Comparison of ENCODE assay signal across 12 cellular contexts in the genomic region with DNA sequence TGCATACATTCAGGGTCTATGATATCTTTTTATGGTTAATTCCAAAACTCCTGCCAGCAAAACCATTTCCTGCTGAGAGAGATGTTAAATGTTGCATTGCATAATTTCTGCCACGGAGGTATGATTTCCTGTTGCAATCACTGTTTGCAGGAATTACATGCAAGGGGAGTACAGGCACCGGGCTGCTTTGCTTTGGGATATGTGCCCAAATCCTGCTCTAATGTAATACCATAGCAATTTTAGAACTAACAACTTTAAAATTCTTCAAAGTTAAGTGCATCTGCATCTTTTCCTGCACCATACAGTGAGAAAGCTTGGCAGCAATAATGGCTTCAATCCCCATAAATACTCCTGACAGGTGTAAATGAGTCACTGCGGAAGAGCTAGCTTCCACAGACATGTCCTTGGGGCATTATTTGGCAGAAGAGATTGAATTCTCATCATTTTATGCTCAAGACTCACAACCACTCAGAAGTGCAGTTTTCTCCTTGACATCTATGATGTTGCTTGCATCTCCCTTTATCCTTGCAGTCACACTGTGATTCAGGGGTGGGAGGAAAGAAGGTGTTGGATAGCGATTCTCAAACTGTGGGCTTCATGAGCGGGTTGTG. TPM values are rescaled to one million over a fixed set of nuclear protein-coding genes. Genes with fewer than 3 reads are reported as not detected.
A peak's percentile ranks its signal among the peaks of the same experiment; 100 is the strongest.
DNase-seq lines count a peak whose midpoint lies in the region; ATAC-seq and TF ChIP-seq lines count a peak whose summit lies in the region.
"Had no signal": no experiment of that assay in that cellular context is flagged by ENCODE, and none has a peak within 500 bp of the region (broad histone marks: within the 10 kb centered on the region; RNA-seq: fewer than 3 reads in every experiment).

No MANE protein-coding gene starts in this region.

- no peak overlapping the region for H2AFZ ChIP-seq in ACC112 (ENCODE audit: low read length, unreplicated experiment)

- H3K4me1 ChIP-seq in ACC112 (ENCODE audit: control insufficient read depth, insufficient read depth, low read length, unreplicated experiment) (peaks cover 33% of the 10 kb centered on the region), body of pancreas (peaks cover 23% of the 10 kb centered on the region), liver (ENCODE audit: control insufficient read depth in 4 of 4, insufficient read depth in 4 of 4, low read length in 3 of 4) (peaks cover 9 to 30% (median 16%) of the 10 kb centered on the region in 4 donors)

- H3K9me3 ChIP-seq in body of pancreas: no peaks in the 10 kb centered on the region
- H3K9me3 ChIP-seq in liver (ENCODE audit: control insufficient read depth in 4 of 4, low read length in 3 of 4): no peaks in the 10 kb centered on the region
- H3K9me3 ChIP-seq: ovary had no signal

- H3K9ac ChIP-seq in liver (ENCODE audit: low read depth in 1 of 2, low read length in 2 of 2): no peak overlapping the region

- no peaks in the 10 kb centered on the region for H3K36me3 ChIP-seq in ACC112 (ENCODE audit: insufficient read depth, low read length)
- H3K36me3 ChIP-seq in body of pancreas (replicated peaks in 1 of 2; ENCODE audit: insufficient read depth in 1 of 2, low read depth in 2 of 2): no peaks in the 10 kb centered on the region
- no peaks in the 10 kb centered on the region for H3K36me3 ChIP-seq in liver (ENCODE audit: control insufficient read depth in 4 of 4, insufficient read depth in 3 of 4, low read depth in 1 of 4, low read length in 3 of 4)
- H3K36me3 ChIP-seq: ovary had no signal

- 35 to 41% methylated on average over 5 of the region's 5 CpGs for WGBS in body of pancreas, 2 donors
- 52% methylated on average over 5 of the region's 5 CpGs for WGBS in liver

- H3K79me2 ChIP-seq in ACC112 (ENCODE audit: control insufficient read depth, insufficient read depth, low read length, unreplicated experiment): no peaks in the 10 kb centered on the region

- no peaks in the 10 kb centered on the region for H3K27me3 ChIP-seq in ACC112 (ENCODE audit: insufficient read depth, low read length)
- no peaks in the 10 kb centered on the region for H3K27me3 ChIP-seq in body of pancreas
- H3K27me3 ChIP-seq in liver (ENCODE audit: control insufficient read depth in 4 of 4, insufficient read depth in 4 of 4, low read length in 3 of 4): no peaks in the 10 kb centered on the region
- H3K27me3 ChIP-seq: dorsolateral prefrontal cortex, ovary had no signal

- no peak for TF ChIP-seq POLR2A in body of pancreas (IDR thresholded peaks at IDR 0.05)

- intact Hi-C loops in body of pancreas (cut with DNase I): no loop called here

- H3K27ac ChIP-seq in ACC112 (ENCODE audit: low read depth, low read length) (peak overlapping the region; percentile 59), body of pancreas (peak overlapping the region in 2 of 4 donors; percentile 44 to 71), liver (ENCODE audit: low read depth in 1 of 2, low read length in 2 of 2) (peak overlapping the region in 1 of 2 donors; percentile 66)

- TF ChIP-seq CTCF in body of pancreas (IDR thresholded peaks at IDR 0.05) (no peak), liver (IDR thresholded peaks at IDR 0.05; ENCODE audit: low read depth, low read length, missing input control) (no peak)

- ATAC-seq in body of pancreas (peak; percentile 86), HG03097 (IDR thresholded peaks at IDR 0.05; ENCODE audit: low FRiP score, unreplicated experiment) (no peak)

- peak; percentile 81 for DNase-seq in HPDE6-E6E7 (ENCODE audit: extremely low spot score)
- peak in 2 of 4 donors; percentile 42 to 53 for DNase-seq in body of pancreas
- DNase-seq in NCI-H2029 (lab: John Stamatoyannopoulos, UW): no peak
- no peak for DNase-seq in NCI-H2081 treated with DMSO at 0.1 percent for 48 hours (lab: John Stamatoyannopoulos, UW)
- DNase-seq in T-helper 2 cell: no peak
- DNase-seq: activated CD4-positive, alpha-beta T cell treated with anti-CD3 and anti-CD28 coated beads for 4 hours; NCI-H1436 treated with DMSO at 0.1 percent for 48 hours had no signal

- TF ChIP-seq RAD21 in liver (IDR thresholded peaks at IDR 0.05): peak; percentile 31 to 48

- H3K4me3 ChIP-seq in ACC112 (ENCODE audit: low read depth, low read length) (peak overlapping the region; percentile 30; the same call in 1 of the 2 replicates), body of pancreas (no peak overlapping the region), liver (ENCODE audit: low read depth in 1 of 3, low read length in 3 of 3) (no peak overlapping the region)
- H3K4me3 ChIP-seq: ovary had no signal

TF ChIP-seq in liver, 16 proteins besides CTCF, POLR2A, EP300 and RAD21:
- TF ChIP-seq TAF1 (conservative IDR thresholded peaks at IDR 0.05) (no peak), GABPA (IDR thresholded peaks at IDR 0.05 in 1 of 2, conservative IDR thresholded peaks at IDR 0.05 in 1 of 2) (peak in 1 of 2 donors; percentile 79), NR2F2 (IDR thresholded peaks at IDR 0.05) (no peak), RXRA (IDR thresholded peaks at IDR 0.05) (peak; percentile 48 to 68), JUND (IDR thresholded peaks at IDR 0.05) (peak in 1 of 2 donors; percentile 32), SP1 (IDR thresholded peaks at IDR 0.05) (peak; percentile 24), EGR1 (IDR thresholded peaks at IDR 0.05; ENCODE audit: low read depth in 2 of 2) (no peak), HNF4G (IDR thresholded peaks at IDR 0.05) (no peak), YY1 (IDR thresholded peaks at IDR 0.05) (peak; percentile 54), HNF4A (conservative IDR thresholded peaks at IDR 0.05) (peak; percentile 53 to 59), FOXA1 (IDR thresholded peaks at IDR 0.05) (no peak), FOXA2 (IDR thresholded peaks at IDR 0.05) (peak; percentile 10)
- TF ChIP-seq, protein P1, sequence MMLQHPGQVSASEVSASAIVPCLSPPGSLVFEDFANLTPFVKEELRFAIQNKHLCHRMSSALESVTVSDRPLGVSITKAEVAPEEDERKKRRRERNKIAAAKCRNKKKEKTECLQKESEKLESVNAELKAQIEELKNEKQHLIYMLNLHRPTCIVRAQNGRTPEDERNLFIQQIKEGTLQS (IDR thresholded peaks at IDR 0.05): peak; percentile 51
- TF ChIP-seq, protein P2, sequence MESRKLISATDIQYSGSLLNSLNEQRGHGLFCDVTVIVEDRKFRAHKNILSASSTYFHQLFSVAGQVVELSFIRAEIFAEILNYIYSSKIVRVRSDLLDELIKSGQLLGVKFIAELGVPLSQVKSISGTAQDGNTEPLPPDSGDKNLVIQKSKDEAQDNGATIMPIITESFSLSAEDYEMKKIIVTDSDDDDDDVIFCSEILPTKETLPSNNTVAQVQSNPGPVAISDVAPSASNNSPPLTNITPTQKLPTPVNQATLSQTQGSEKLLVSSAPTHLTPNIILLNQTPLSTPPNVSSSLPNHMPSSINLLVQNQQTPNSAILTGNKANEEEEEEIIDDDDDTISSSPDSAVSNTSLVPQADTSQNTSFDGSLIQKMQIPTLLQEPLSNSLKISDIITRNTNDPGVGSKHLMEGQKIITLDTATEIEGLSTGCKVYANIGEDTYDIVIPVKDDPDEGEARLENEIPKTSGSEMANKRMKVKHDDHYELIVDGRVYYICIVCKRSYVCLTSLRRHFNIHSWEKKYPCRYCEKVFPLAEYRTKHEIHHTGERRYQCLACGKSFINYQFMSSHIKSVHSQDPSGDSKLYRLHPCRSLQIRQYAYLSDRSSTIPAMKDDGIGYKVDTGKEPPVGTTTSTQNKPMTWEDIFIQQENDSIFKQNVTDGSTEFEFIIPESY (IDR thresholded peaks at IDR 0.05): peak; percentile 39
- TF ChIP-seq, protein P3, sequence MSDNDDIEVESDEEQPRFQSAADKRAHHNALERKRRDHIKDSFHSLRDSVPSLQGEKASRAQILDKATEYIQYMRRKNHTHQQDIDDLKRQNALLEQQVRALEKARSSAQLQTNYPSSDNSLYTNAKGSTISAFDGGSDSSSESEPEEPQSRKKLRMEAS (IDR thresholded peaks at IDR 0.05): peak; percentile 80
- TF ChIP-seq, protein P4, sequence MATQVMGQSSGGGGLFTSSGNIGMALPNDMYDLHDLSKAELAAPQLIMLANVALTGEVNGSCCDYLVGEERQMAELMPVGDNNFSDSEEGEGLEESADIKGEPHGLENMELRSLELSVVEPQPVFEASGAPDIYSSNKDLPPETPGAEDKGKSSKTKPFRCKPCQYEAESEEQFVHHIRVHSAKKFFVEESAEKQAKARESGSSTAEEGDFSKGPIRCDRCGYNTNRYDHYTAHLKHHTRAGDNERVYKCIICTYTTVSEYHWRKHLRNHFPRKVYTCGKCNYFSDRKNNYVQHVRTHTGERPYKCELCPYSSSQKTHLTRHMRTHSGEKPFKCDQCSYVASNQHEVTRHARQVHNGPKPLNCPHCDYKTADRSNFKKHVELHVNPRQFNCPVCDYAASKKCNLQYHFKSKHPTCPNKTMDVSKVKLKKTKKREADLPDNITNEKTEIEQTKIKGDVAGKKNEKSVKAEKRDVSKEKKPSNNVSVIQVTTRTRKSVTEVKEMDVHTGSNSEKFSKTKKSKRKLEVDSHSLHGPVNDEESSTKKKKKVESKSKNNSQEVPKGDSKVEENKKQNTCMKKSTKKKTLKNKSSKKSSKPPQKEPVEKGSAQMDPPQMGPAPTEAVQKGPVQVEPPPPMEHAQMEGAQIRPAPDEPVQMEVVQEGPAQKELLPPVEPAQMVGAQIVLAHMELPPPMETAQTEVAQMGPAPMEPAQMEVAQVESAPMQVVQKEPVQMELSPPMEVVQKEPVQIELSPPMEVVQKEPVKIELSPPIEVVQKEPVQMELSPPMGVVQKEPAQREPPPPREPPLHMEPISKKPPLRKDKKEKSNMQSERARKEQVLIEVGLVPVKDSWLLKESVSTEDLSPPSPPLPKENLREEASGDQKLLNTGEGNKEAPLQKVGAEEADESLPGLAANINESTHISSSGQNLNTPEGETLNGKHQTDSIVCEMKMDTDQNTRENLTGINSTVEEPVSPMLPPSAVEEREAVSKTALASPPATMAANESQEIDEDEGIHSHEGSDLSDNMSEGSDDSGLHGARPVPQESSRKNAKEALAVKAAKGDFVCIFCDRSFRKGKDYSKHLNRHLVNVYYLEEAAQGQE (IDR thresholded peaks at IDR 0.05): no peak
TF ChIP-seq in liver: peak in this region for 10.

RNA-seq across cellular contexts. Expression of gene TRIM2, which starts 29.6 kb away (rescaled TPM):
- total RNA-seq in body of pancreas: 10 to 100 TPM; 31.3 to 42.0 TPM
- total RNA-seq in liver: 10 to 100 TPM; 13.4 to 15.5 TPM
- 1 to 10 TPM; 3.4 to 4.4 TPM for polyA plus RNA-seq in liver
